In the genomic region with DNA sequence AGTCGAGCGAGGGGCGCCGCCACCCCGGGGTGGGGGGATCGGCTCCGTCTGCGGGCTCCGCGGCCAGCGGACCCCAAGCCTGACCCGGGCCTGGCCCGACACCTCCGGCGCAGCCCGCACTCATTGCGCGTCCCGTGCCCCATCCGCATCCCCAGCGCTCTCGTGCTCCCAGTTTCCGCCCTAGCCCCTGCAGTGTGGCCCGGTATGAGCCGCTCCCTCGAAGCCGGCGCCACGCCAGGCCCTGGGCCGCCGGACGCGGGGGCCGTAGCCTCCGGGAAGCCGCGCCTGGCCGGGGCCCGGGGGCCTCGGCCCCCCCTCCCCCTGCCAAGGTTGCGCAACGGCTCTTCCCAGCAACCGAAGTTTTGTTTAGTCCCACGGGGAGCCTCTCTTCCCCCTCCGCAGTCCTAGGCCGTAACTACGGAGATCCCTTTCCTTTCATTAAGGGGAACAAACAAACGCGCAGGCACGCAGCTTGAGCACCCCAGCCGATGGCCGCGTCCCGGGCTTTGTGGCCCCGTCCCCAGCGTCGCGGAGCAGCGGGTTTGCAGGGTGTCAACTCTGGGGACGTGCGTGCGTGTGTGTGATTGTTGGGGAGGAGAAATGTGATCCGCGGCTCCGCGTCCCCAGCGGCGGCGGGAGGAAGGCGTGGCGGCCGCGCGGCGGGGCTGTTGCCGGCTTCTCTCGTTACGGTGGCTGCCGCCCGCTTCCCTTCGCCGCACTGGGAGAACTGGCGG, we compare ENCODE assay signal across 8 cellular contexts. TPM values are rescaled to one million over a fixed set of nuclear protein-coding genes. Genes with fewer than 3 reads are reported as not detected.
DNase-seq lines count a peak whose midpoint lies in the region; ATAC-seq and TF ChIP-seq lines count a peak whose summit lies in the region.

No MANE protein-coding gene starts in this region.

- no peaks in the 10 kb centered on the region for H3K9me3 ChIP-seq in left lung

- H3K27ac Mint-ChIP-seq in activated CD4-positive, alpha-beta T cell treated with anti-CD3 and anti-CD28 coated beads, Interleukin-2, amount 10 ng/mL, durations not matched to agents 24 days and 14 days: peak overlapping the region; percentile 99

- peaks cover 19 to 42% of the 10 kb centered on the region in 2 donors for H3K4me1 ChIP-seq in left lung

- H3K27ac ChIP-seq in coronary artery (peak overlapping the region; percentile 99 to 100), left lung (peak overlapping the region; percentile 100)

- H3K36me3 ChIP-seq in left lung: no peaks in the 10 kb centered on the region

- DNase-seq in AG20443 (ENCODE audit: low spot score) (peak; percentile 95), NCI-H460 (ENCODE audit: extremely low read depth, low read depth) (peak; percentile 61), coronary artery (ENCODE audit: low spot score) (peak; percentile 94), left lung (peak; percentile 91 to 96)
- DNase-seq in activated CD4-positive, alpha-beta T cell treated with anti-CD3 and anti-CD28 coated beads, Interleukin-2, amount 10 ng/mL, durations not matched to agents 24 days and 14 days: peak; percentile 93
- peak; percentile 57 for DNase-seq in stimulated activated CD4-positive, alpha-beta T cell treated with anti-CD3 and anti-CD28 coated beads, Interleukin-2, amount 100 ng/mL, for 4 hours (ENCODE audit: low read depth)

- no peaks in the 10 kb centered on the region for H3K9me3 Mint-ChIP-seq in activated CD4-positive, alpha-beta T cell treated with anti-CD3 and anti-CD28 coated beads, Interleukin-2, amount 10 ng/mL, durations not matched to agents 24 days and 14 days

- peaks cover 30% of the 10 kb centered on the region for H3K4me1 Mint-ChIP-seq in activated CD4-positive, alpha-beta T cell treated with anti-CD3 and anti-CD28 coated beads, Interleukin-2, amount 10 ng/mL, durations not matched to agents 24 days and 14 days

- H3K4me3 ChIP-seq in coronary artery (peak overlapping the region; percentile 93), left lung (peak overlapping the region; percentile 63 to 67)

- peaks cover 5% of the 10 kb centered on the region for H3K36me3 Mint-ChIP-seq in activated CD4-positive, alpha-beta T cell treated with anti-CD3 and anti-CD28 coated beads, Interleukin-2, amount 10 ng/mL, durations not matched to agents 24 days and 14 days (ENCODE audit: low read depth)

- H3K27me3 Mint-ChIP-seq in activated CD4-positive, alpha-beta T cell treated with anti-CD3 and anti-CD28 coated beads, Interleukin-2, amount 10 ng/mL, durations not matched to agents 24 days and 14 days: no peaks in the 10 kb centered on the region

- peak overlapping the region; percentile 89 for H3K4me3 Mint-ChIP-seq in activated CD4-positive, alpha-beta T cell treated with anti-CD3 and anti-CD28 coated beads, Interleukin-2, amount 10 ng/mL, durations not matched to agents 24 days and 14 days

- ATAC-seq in GM19035 (IDR thresholded peaks at IDR 0.05; ENCODE audit: unreplicated experiment) (peak; percentile 38), HG03354 (IDR thresholded peaks at IDR 0.05; ENCODE audit: poor library complexity, severe bottlenecking, unreplicated experiment) (peak; percentile 48), left lung (peak; percentile 83)

- TF ChIP-seq CTCF in coronary artery (IDR thresholded peaks at IDR 0.05): peak; percentile 25
- TF ChIP-seq CTCF in left lung (IDR thresholded peaks at IDR 0.05): peak; percentile 21 to 40

- no peaks in the 10 kb centered on the region for H3K27me3 ChIP-seq in left lung

- intact Hi-C loops in activated CD4-positive, alpha-beta T cell treated with anti-CD3 and anti-CD28 coated beads, Interleukin-2, amount 10 ng/mL, durations not matched to agents 24 days and 14 days (cut with micrococcal nuclease): loop anchor here (1.0 to 10.0 kb wide), 10 partner anchors 71 to 1657 kb away; partner anchors contain the start of genes APIP, CAPRIN1, CSTF3 and EIF3M
- intact Hi-C loops in left lung (cut with DNase I): loop anchor here in 1 of 2 donors (10.0 kb wide), 2 partner anchors 67 to 93 kb away; partner anchors contain the start of gene CSTF3

RNA-seq across cellular contexts. Expression of gene HIPK3, which starts 0.9 kb away (rescaled TPM):
- total RNA-seq in NCI-H460 (2014; rRNA removed; shearing (Covaris generic)): 24.1 and 27.1 TPM in 2 replicates
- polyA plus RNA-seq in NCI-H460 (2014; cell fraction: nucleus; rRNA removed): 5.4 and 9.5 TPM in 2 replicates
- total RNA-seq in activated CD4-positive, alpha-beta T cell treated with anti-CD3 and anti-CD28 coated beads, Interleukin-2, amount 10 ng/mL, durations not matched to agents 24 days and 14 days: 35.4 and 37.5 TPM in 2 replicates
- 100 to 1,000 TPM; 104 to 126 TPM for total RNA-seq in left lung

Comparison
In these comparisons a context has a peak if more than half of its experiments do, and no peak if none do; other contexts are left out.
1. Peak in every context shown above with its lines: DNase-seq, ATAC-seq, H3K4me3 ChIP-seq and H3K27ac ChIP-seq.